32 cellular contexts compared by ENCODE assay signal in the genomic region with DNA sequence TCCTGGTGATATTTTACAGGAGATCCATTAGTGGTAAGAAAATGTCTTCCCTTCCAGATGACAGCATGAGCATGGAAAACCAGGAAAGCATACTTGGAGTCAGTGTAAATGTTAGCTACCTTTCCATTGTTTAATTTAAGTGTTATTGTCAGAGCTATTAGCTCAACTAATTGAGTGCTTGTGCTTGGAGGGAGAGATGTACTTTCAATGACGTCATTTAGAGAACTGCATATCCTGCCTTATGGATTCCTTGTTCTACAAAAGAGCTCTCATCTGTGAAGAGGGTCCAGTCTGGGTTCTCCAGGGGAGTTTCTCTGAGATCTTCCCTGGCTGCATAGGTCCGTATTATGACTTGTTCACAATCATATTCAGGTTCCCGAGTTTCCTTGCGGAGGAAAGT.
"Had no signal": no experiment of that assay in that cellular context is flagged by ENCODE, and none has a peak within 500 bp of the region (broad histone marks: within the 10 kb centered on the region; RNA-seq: fewer than 3 reads in every experiment).

No MANE protein-coding gene starts in this region.

- DNase-seq: naive thymus-derived CD8-positive, alpha-beta T cell; nephron progenitor cell; nucleus accumbens; ovary; psoas muscle; right cardiac atrium; spleen; stimulated activated CD4-positive, alpha-beta T cell treated with anti-CD3 and anti-CD28 coated beads, Interleukin-12 subunit alpha, Interleukin-12 subunit beta, amount 100 ng/mL, for 4 hours; stimulated activated CD4-positive, alpha-beta T cell treated with anti-CD3 and anti-CD28 coated beads, Interleukin-1b, Interleukin-23, amount 100 ng/mL, for 48 hours; stimulated activated CD4-positive, alpha-beta T cell treated with anti-CD3 and anti-CD28 coated beads, Interleukin-4, amount 100 ng/mL, for 1 hour; stimulated activated CD4-positive, alpha-beta T cell treated with anti-CD3 and anti-CD28 coated beads, Interleukin-4, amount 100 ng/mL, for 4 hours; stimulated activated CD8-positive, alpha-beta memory T cell treated with anti-CD3 and anti-CD28 coated beads, Interleukin-4, amount 100 ng/mL, for 48 hours; stimulated activated naive CD4-positive, alpha-beta T cell; stimulated activated naive CD8-positive, alpha-beta T cell treated with anti-CD3 and anti-CD28 coated beads, Interleukin-15, amount 100 ng/mL, for 72 hours; stimulated activated naive CD8-positive, alpha-beta T cell treated with anti-CD3 and anti-CD28 coated beads, Interleukin-15, Interleukin-2, amounts not matched to agents 100 U/mL and 50 U/mL, for 24 hours; substantia nigra; testis; tibial artery; transverse colon; upper lobe of right lung; uterus had no signal

- H3K27me3 Mint-ChIP-seq: naive thymus-derived CD8-positive, alpha-beta T cell; natural killer cell treated with Interleukin-12 subunit alpha and Interleukin-12 subunit beta and Interleukin-15 and Interleukin-18, amount 100 ng/mL, for 72 hours; progenitor cell of endocrine pancreas; stimulated activated memory B cell treated with anti-CD40 and anti-IgM and Interleukin-4, amounts not matched to agents 10 μg/mL and 1 μg/mL and 100 μg/mL, for 72 hours; stimulated activated naive CD8-positive, alpha-beta T cell treated with anti-CD3 and anti-CD28 coated beads, Interleukin-15, amount 100 ng/mL, for 72 hours; type B pancreatic cell had no signal

- H3K9me3 ChIP-seq: testis had no signal

- H3K4me1 Mint-ChIP-seq: naive thymus-derived CD8-positive, alpha-beta T cell; nephron progenitor cell; neural crest cell; stimulated activated memory B cell treated with anti-CD40 and anti-IgM and Interleukin-4, amounts not matched to agents 10 μg/mL and 1 μg/mL and 100 μg/mL, for 72 hours; stimulated activated naive CD8-positive, alpha-beta T cell treated with anti-CD3 and anti-CD28 coated beads, Interleukin-15, amount 100 ng/mL, for 72 hours had no signal

- H3K9ac ChIP-seq: parathyroid adenoma had no signal

- ATAC-seq: naive thymus-derived CD8-positive, alpha-beta T cell; natural killer cell treated with Interleukin-12 subunit alpha and Interleukin-12 subunit beta and Interleukin-15 and Interleukin-18, amount 100 ng/mL, for 72 hours; psoas muscle; right cardiac atrium; sciatic nerve; stimulated activated memory B cell treated with anti-CD40 and anti-IgM and Interleukin-4, amounts not matched to agents 10 μg/mL and 1 μg/mL and 100 μg/mL, for 72 hours; stimulated activated naive CD8-positive, alpha-beta T cell treated with anti-CD3 and anti-CD28 coated beads, Interleukin-15, amount 100 ng/mL, for 72 hours; stimulated activated naive CD8-positive, alpha-beta T cell treated with anti-CD3 and anti-CD28 coated beads, Interleukin-15, Interleukin-2, amounts not matched to agents 100 U/mL and 50 U/mL, for 24 hours; upper lobe of right lung had no signal

- H3K27ac Mint-ChIP-seq: naive thymus-derived CD8-positive, alpha-beta T cell; natural killer cell treated with Interleukin-12 subunit alpha and Interleukin-12 subunit beta and Interleukin-15 and Interleukin-18, amount 100 ng/mL, for 72 hours; nephron progenitor cell; progenitor cell of endocrine pancreas; stimulated activated memory B cell treated with anti-CD40 and anti-IgM and Interleukin-4, amounts not matched to agents 10 μg/mL and 1 μg/mL and 100 μg/mL, for 72 hours; stimulated activated naive CD8-positive, alpha-beta T cell treated with anti-CD3 and anti-CD28 coated beads, Interleukin-15, amount 100 ng/mL, for 72 hours; type B pancreatic cell had no signal

- H3K36me3 ChIP-seq: neutrophil, ovary, spleen, suprapubic skin, transverse colon, upper lobe of right lung, uterus had no signal

- H3K4me3 Mint-ChIP-seq: naive thymus-derived CD8-positive, alpha-beta T cell; natural killer cell treated with Interleukin-12 subunit alpha and Interleukin-12 subunit beta and Interleukin-15 and Interleukin-18, amount 100 ng/mL, for 72 hours; nephron progenitor cell; neural crest cell; stimulated activated memory B cell treated with anti-CD40 and anti-IgM and Interleukin-4, amounts not matched to agents 10 μg/mL and 1 μg/mL and 100 μg/mL, for 72 hours; stimulated activated naive CD8-positive, alpha-beta T cell treated with anti-CD3 and anti-CD28 coated beads, Interleukin-15, amount 100 ng/mL, for 72 hours; type B pancreatic cell had no signal

- H3K4me2 ChIP-seq: smooth muscle cell had no signal

- H3K79me2 ChIP-seq: parathyroid adenoma had no signal

- H3K27me3 ChIP-seq: neutrophil, ovary, spleen, suprapubic skin, testis, tibial artery, transverse colon, upper lobe of right lung, uterus had no signal

- H3K36me3 Mint-ChIP-seq: stimulated activated memory B cell treated with anti-CD40 and anti-IgM and Interleukin-4, amounts not matched to agents 10 μg/mL and 1 μg/mL and 100 μg/mL, for 72 hours; type B pancreatic cell had no signal

- H3K4me1 ChIP-seq: parathyroid adenoma, psoas muscle, spleen, suprapubic skin, testis, tibial artery, transverse colon, upper lobe of right lung, uterus had no signal

- H3K4me3 ChIP-seq: ovary, psoas muscle, skin epidermis, smooth muscle cell, spleen, suprapubic skin, testis, tibial artery, transverse colon, upper lobe of right lung, uterus had no signal

- H2AFZ ChIP-seq: parathyroid adenoma had no signal

- H3K27ac ChIP-seq: neutrophil, ovary, parathyroid adenoma, psoas muscle, skin epidermis, spleen, suprapubic skin, testis, tibial artery, transverse colon, upper lobe of right lung, uterus had no signal
